33 cellular contexts compared by ENCODE assay signal in the genomic region with DNA sequence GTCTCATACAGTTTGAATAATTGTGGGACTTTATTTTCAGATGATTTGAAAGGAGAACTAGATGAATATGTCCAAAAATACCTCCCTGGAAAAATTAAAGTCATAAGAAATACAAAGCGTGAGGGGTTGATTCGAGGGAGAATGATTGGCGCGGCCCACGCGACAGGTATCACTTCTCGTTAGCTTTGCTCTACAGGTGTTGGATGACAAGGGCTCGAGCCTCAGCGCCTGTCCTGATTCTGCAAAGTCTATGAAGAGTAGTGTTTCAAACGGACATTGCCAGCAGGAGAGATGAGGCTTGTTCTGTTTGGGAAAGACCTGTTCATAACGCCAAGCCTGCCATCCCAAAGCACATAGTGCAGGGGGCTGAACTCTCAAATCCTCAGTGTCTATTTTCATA.
"Had no signal": no experiment of that assay in that cellular context is flagged by ENCODE, and none has a peak within 500 bp of the region (broad histone marks: within the 10 kb centered on the region; RNA-seq: fewer than 3 reads in every experiment).

No MANE protein-coding gene starts in this region.

- H3K4me3 Mint-ChIP-seq: activated B cell treated with CpG ODN at 0.5 μM for 24 hours; activated CD4-positive, alpha-beta memory T cell treated with anti-CD3 and anti-CD28 coated beads for 36 hours; activated CD4-positive, alpha-beta T cell treated with anti-CD3 and anti-CD28 coated beads, Interleukin-2, amount 10 ng/mL, durations not matched to agents 24 days and 14 days; activated CD8-positive, alpha-beta T cell treated with anti-CD3 and anti-CD28 coated beads for 36 hours; activated naive CD4-positive, alpha-beta T cell treated with anti-CD3 and anti-CD28 coated beads, Interleukin-2, amount 10 ng/mL, durations not matched to agents 7 days and 5 days; activated naive CD4-positive, alpha-beta T cell treated with anti-CD3 and anti-CD28 coated beads, Interleukin-2, amount 50 U/mL, for 24 hours; activated naive CD8-positive, alpha-beta T cell treated with anti-CD3 and anti-CD28 coated beads for 36 hours; brain; central memory CD8-positive, alpha-beta T cell; T-helper 1 cell treated with Interleukin-12 subunit alpha and Interleukin-12 subunit beta and Interleukin-4 antibody, amounts not matched to agents 30 μg/mL and 1 μg/mL, for 36 hours; T-helper 2 cell treated with Interferon-gamma antibody and Interleukin-4, amounts not matched to agents 5 μg/mL and 100 μg/mL, for 36 hours had no signal

- H3K4me1 Mint-ChIP-seq: activated B cell treated with CpG ODN at 0.5 μM for 24 hours; brain; central memory CD8-positive, alpha-beta T cell had no signal

- H3K27ac ChIP-seq: ascending aorta, cardiac muscle cell, VCaP had no signal

- H3K9me3 Mint-ChIP-seq: activated B cell treated with CpG ODN at 0.5 μM for 24 hours; activated CD4-positive, alpha-beta memory T cell treated with anti-CD3 and anti-CD28 coated beads for 36 hours; activated CD4-positive, alpha-beta T cell treated with anti-CD3 and anti-CD28 coated beads, Interleukin-2, amount 10 ng/mL, durations not matched to agents 24 days and 14 days; activated CD8-positive, alpha-beta T cell treated with anti-CD3 and anti-CD28 coated beads for 36 hours; activated naive CD4-positive, alpha-beta T cell treated with anti-CD3 and anti-CD28 coated beads, Interleukin-2, amount 10 ng/mL, durations not matched to agents 7 days and 5 days; activated naive CD4-positive, alpha-beta T cell treated with anti-CD3 and anti-CD28 coated beads, Interleukin-2, amount 50 U/mL, for 24 hours; activated naive CD8-positive, alpha-beta T cell treated with anti-CD3 and anti-CD28 coated beads for 36 hours; activated T-helper 2 cell treated with anti-CD3 and anti-CD28 coated beads, Interferon-gamma antibody, Interleukin-2, Interleukin-4, amounts not matched to agents 10 μg/mL and 5 μg/mL and 100 μg/mL, durations not matched to agents 14 hours and 24 hours and 36 hours; brain; central memory CD8-positive, alpha-beta T cell; T-helper 1 cell treated with Interleukin-12 subunit alpha and Interleukin-12 subunit beta and Interleukin-4 antibody, amounts not matched to agents 30 μg/mL and 1 μg/mL, for 36 hours; T-helper 2 cell treated with Interferon-gamma antibody and Interleukin-4, amounts not matched to agents 5 μg/mL and 100 μg/mL, for 36 hours had no signal

- H3K4me1 ChIP-seq: ascending aorta had no signal

- H3K4me3 ChIP-seq: ascending aorta, cardiac muscle cell had no signal

- H3K27me3 Mint-ChIP-seq: activated B cell treated with CpG ODN at 0.5 μM for 24 hours; activated CD4-positive, alpha-beta memory T cell treated with anti-CD3 and anti-CD28 coated beads for 36 hours; activated CD4-positive, alpha-beta T cell treated with anti-CD3 and anti-CD28 coated beads, Interleukin-2, amount 10 ng/mL, durations not matched to agents 24 days and 14 days; activated CD8-positive, alpha-beta T cell treated with anti-CD3 and anti-CD28 coated beads for 36 hours; activated naive CD4-positive, alpha-beta T cell treated with anti-CD3 and anti-CD28 coated beads, Interleukin-2, amount 10 ng/mL, durations not matched to agents 7 days and 5 days; activated naive CD4-positive, alpha-beta T cell treated with anti-CD3 and anti-CD28 coated beads, Interleukin-2, amount 50 U/mL, for 24 hours; activated naive CD8-positive, alpha-beta T cell treated with anti-CD3 and anti-CD28 coated beads for 36 hours; brain; central memory CD8-positive, alpha-beta T cell had no signal

- H3K9me3 ChIP-seq: ascending aorta had no signal

- DNase-seq: activated B cell treated with CpG ODN at 0.5 μM for 24 hours; activated CD4-positive, alpha-beta memory T cell treated with anti-CD3 and anti-CD28 coated beads for 36 hours; activated CD4-positive, alpha-beta T cell treated with anti-CD3 and anti-CD28 coated beads for 4 hours; activated CD4-positive, alpha-beta T cell treated with anti-CD3 and anti-CD28 coated beads, Interleukin-2, amount 10 ng/mL, durations not matched to agents 24 days and 14 days; activated CD4-positive, alpha-beta T cell treated with anti-CD3 and anti-CD28 coated beads, Interleukin-2, amount 50 U/mL, for 1 hour; activated CD4-positive, alpha-beta T cell treated with anti-CD3 and anti-CD28 coated beads, Interleukin-2, amount 50 U/mL, for 4 hours; activated CD4-positive, CD25-positive, alpha-beta regulatory T cell treated with anti-CD3 and anti-CD28 coated beads, Interleukin-2, amount 50 U/mL, for 72 hours; activated CD8-positive, alpha-beta memory T cell treated with anti-CD3 and anti-CD28 coated beads, Interleukin-2, amount 50 U/mL, for 4 hours; activated CD8-positive, alpha-beta T cell treated with anti-CD3 and anti-CD28 coated beads for 36 hours; activated effector memory CD4-positive, alpha-beta T cell treated with Interleukin-2 at 50 U/mL for 16 hours; activated gamma-delta T cell; activated naive CD4-positive, alpha-beta T cell treated with anti-CD3 and anti-CD28 coated beads, Interleukin-2, amount 10 ng/mL, durations not matched to agents 7 days and 5 days; activated naive CD4-positive, alpha-beta T cell treated with Interleukin-2 at 50 U/mL for 16 hours; activated naive CD8-positive, alpha-beta T cell treated with anti-CD3 and anti-CD28 coated beads for 36 hours; activated T-cell treated with anti-CD3 and anti-CD28 coated beads for 4 hours; activated T-cell treated with anti-CD3 and anti-CD28 coated beads, Interleukin-2, amount 50 U/mL, for 1 hour; activated T-cell treated with anti-CD3 and anti-CD28 coated beads, Interleukin-2, amount 50 U/mL, for 48 hours; amygdala; anterior cingulate cortex; caudate nucleus; cerebellar nuclear complex; T-helper 1 cell; T-helper 2 cell; T-helper 9 cell had no signal

- H3K27ac Mint-ChIP-seq: activated B cell treated with CpG ODN at 0.5 μM for 24 hours; activated CD4-positive, alpha-beta memory T cell treated with anti-CD3 and anti-CD28 coated beads for 36 hours; activated CD4-positive, alpha-beta T cell treated with anti-CD3 and anti-CD28 coated beads, Interleukin-2, amount 10 ng/mL, durations not matched to agents 24 days and 14 days; activated CD8-positive, alpha-beta T cell treated with anti-CD3 and anti-CD28 coated beads for 36 hours; activated naive CD4-positive, alpha-beta T cell treated with anti-CD3 and anti-CD28 coated beads, Interleukin-2, amount 10 ng/mL, durations not matched to agents 7 days and 5 days; activated naive CD4-positive, alpha-beta T cell treated with anti-CD3 and anti-CD28 coated beads, Interleukin-2, amount 50 U/mL, for 24 hours; activated naive CD8-positive, alpha-beta T cell treated with anti-CD3 and anti-CD28 coated beads for 36 hours; activated T-helper 2 cell treated with anti-CD3 and anti-CD28 coated beads, Interferon-gamma antibody, Interleukin-2, Interleukin-4, amounts not matched to agents 10 μg/mL and 5 μg/mL and 100 μg/mL, durations not matched to agents 14 hours and 24 hours and 36 hours; brain; T-helper 1 cell treated with Interleukin-12 subunit alpha and Interleukin-12 subunit beta and Interleukin-4 antibody, amounts not matched to agents 30 μg/mL and 1 μg/mL, for 36 hours; T-helper 2 cell treated with Interferon-gamma antibody and Interleukin-4, amounts not matched to agents 5 μg/mL and 100 μg/mL, for 36 hours had no signal
